ENCODE assay signal across 24 cellular contexts in genomic region chr10:29656451-29656992, GRCh38.
"Had no signal": no experiment of that assay in that cellular context is flagged by ENCODE, and none has a peak within 500 bp of the region (broad histone marks: within the 10 kb centered on the region; RNA-seq: fewer than 3 reads in every experiment).

No MANE protein-coding gene starts in this region.

- H3K36me3 ChIP-seq: ovary had no signal

- H3K27me3 ChIP-seq: esophagus squamous epithelium, ovary, suprapubic skin, transverse colon had no signal

- H3K4me3 Mint-ChIP-seq: memory B cell had no signal

- H3K27ac Mint-ChIP-seq: memory B cell; stimulated activated naive CD8-positive, alpha-beta T cell treated with anti-CD3 and anti-CD28 coated beads, Interleukin-15, amount 100 ng/mL, for 72 hours had no signal

- H3K36me3 Mint-ChIP-seq: natural killer cell had no signal

- H3K4me3 ChIP-seq: coronary artery, dorsolateral prefrontal cortex, esophagus squamous epithelium, lower lobe of right lung, ovary, smooth muscle cell, suprapubic skin, transverse colon had no signal

- H3K27ac ChIP-seq: dorsolateral prefrontal cortex, lower lobe of right lung, suprapubic skin, transverse colon had no signal

- H3K9me3 ChIP-seq: esophagus squamous epithelium, lower lobe of right lung, ovary, suprapubic skin had no signal

- DNase-seq: dorsolateral prefrontal cortex; effector CD4-positive, alpha-beta T cell; erythroblast; esophagus squamous epithelium; foreskin melanocyte; hypothalamus; left ventricle myocardium superior; lower lobe of right lung; natural killer cell; occipital lobe; ovary; posterior cingulate gyrus; stimulated activated CD4-positive, alpha-beta T cell treated with anti-CD3 and anti-CD28 coated beads, Interleukin-12 subunit alpha, Interleukin-12 subunit beta, amount 100 ng/mL, for 4 hours; stimulated activated CD4-positive, alpha-beta T cell treated with anti-CD3 and anti-CD28 coated beads, Interleukin-1b, Interleukin-23, amount 100 ng/mL, for 48 hours; stimulated activated CD4-positive, alpha-beta T cell treated with anti-CD3 and anti-CD28 coated beads, Interleukin-4, amount 100 ng/mL, for 1 hour; stimulated activated CD8-positive, alpha-beta memory T cell treated with anti-CD3 and anti-CD28 coated beads, Interleukin-4, amount 100 ng/mL, for 48 hours; stimulated activated naive CD4-positive, alpha-beta T cell; stimulated activated naive CD8-positive, alpha-beta T cell treated with anti-CD3 and anti-CD28 coated beads, Interleukin-15, amount 100 ng/mL, for 72 hours; transverse colon had no signal

- H3K9me3 Mint-ChIP-seq: natural killer cell had no signal

- H3K27me3 Mint-ChIP-seq: memory B cell; stimulated activated naive CD8-positive, alpha-beta T cell treated with anti-CD3 and anti-CD28 coated beads, Interleukin-15, amount 100 ng/mL, for 72 hours had no signal

- ATAC-seq: left ventricle myocardium superior; lower lobe of right lung; natural killer cell; sciatic nerve; stimulated activated naive CD8-positive, alpha-beta T cell treated with anti-CD3 and anti-CD28 coated beads, Interleukin-15, amount 100 ng/mL, for 72 hours had no signal
